In genomic region chr3:61065451-61066011, GRCh38 we compare ENCODE assay signal across 28 cellular contexts.
"Had no signal": no experiment of that assay in that cellular context is flagged by ENCODE, and none has a peak within 500 bp of the region (broad histone marks: within the 10 kb centered on the region; RNA-seq: fewer than 3 reads in every experiment).

No MANE protein-coding gene starts in this region.

- H3K9me3 ChIP-seq: lower lobe of right lung, neutrophil, right atrium auricular region, upper lobe of left lung, vagina had no signal

- H3K36me3 ChIP-seq: left lung, lower lobe of right lung, neutrophil, right atrium auricular region, tibial nerve, upper lobe of left lung, vagina had no signal

- H3K27me3 ChIP-seq: left lung, neutrophil, right atrium auricular region, tibial nerve, upper lobe of left lung, vagina had no signal

- H3K27me3 Mint-ChIP-seq: naive thymus-derived CD8-positive, alpha-beta T cell; stimulated activated naive B cell treated with anti-CD40 and anti-IgM and Interleukin-4, amounts not matched to agents 10 μg/mL and 1 μg/mL and 100 μg/mL, for 72 hours; stimulated activated naive CD8-positive, alpha-beta T cell treated with anti-CD3 and anti-CD28 coated beads, Interleukin-15, Interleukin-2, amounts not matched to agents 100 ng/mL and 50 ng/mL, for 24 hours had no signal

- H3K9ac ChIP-seq: parathyroid adenoma had no signal

- H3K9me3 Mint-ChIP-seq: neural crest cell; stimulated activated naive B cell treated with anti-CD40 and anti-IgM and Interleukin-4, amounts not matched to agents 10 μg/mL and 1 μg/mL and 100 μg/mL, for 72 hours had no signal

- H3K27ac ChIP-seq: left lung, lower lobe of right lung, neutrophil, parathyroid adenoma, right atrium auricular region, skin epidermis, tibial nerve, upper lobe of left lung, vagina had no signal

- H3K4me3 Mint-ChIP-seq: immature natural killer cell; naive thymus-derived CD8-positive, alpha-beta T cell; nephron; neural crest cell; stimulated activated naive B cell treated with anti-CD40 and anti-IgM and Interleukin-4, amounts not matched to agents 10 μg/mL and 1 μg/mL and 100 μg/mL, for 72 hours; stimulated activated naive CD8-positive, alpha-beta T cell treated with anti-CD3 and anti-CD28 coated beads, Interleukin-15, Interleukin-2, amounts not matched to agents 100 ng/mL and 50 ng/mL, for 24 hours had no signal

- H2AFZ ChIP-seq: parathyroid adenoma had no signal

- H3K79me2 ChIP-seq: parathyroid adenoma had no signal

- ATAC-seq: left colon; left lung; lower lobe of right lung; naive thymus-derived CD8-positive, alpha-beta T cell; sciatic nerve; stimulated activated naive B cell treated with anti-CD40 and anti-IgM and Interleukin-4, amounts not matched to agents 10 μg/mL and 1 μg/mL and 100 μg/mL, for 72 hours had no signal

- H3K4me3 ChIP-seq: left lung, lower lobe of right lung, right atrium auricular region, skin epidermis, tibial nerve, upper lobe of left lung, vagina had no signal

- DNase-seq: hypothalamus; immature natural killer cell; kidney; left colon; left lung; lower lobe of right lung; mammary epithelial cell; mesenchymal stem cell; naive thymus-derived CD8-positive, alpha-beta T cell; occipital lobe; stimulated activated CD4-positive, alpha-beta T cell treated with anti-CD3 and anti-CD28 coated beads, Interleukin-12 subunit alpha, Interleukin-12 subunit beta, amount 100 ng/mL, for 4 hours; stimulated activated CD4-positive, alpha-beta T cell treated with anti-CD3 and anti-CD28 coated beads, Interleukin-15, amount 100 ng/mL, for 24 hours; stimulated activated CD4-positive, alpha-beta T cell treated with anti-CD3 and anti-CD28 coated beads, Interleukin-2, amount 100 ng/mL, for 24 hours; stimulated activated CD4-positive, alpha-beta T cell treated with anti-CD3 and anti-CD28 coated beads, Interleukin-4, amount 100 ng/mL, for 1 hour; stimulated activated naive B cell treated with anti-CD40 and anti-IgM and Interleukin-4, amounts not matched to agents 10 μg/mL and 1 μg/mL and 100 μg/mL, for 72 hours; substantia nigra; upper lobe of left lung had no signal

- H3K4me1 ChIP-seq: left lung, lower lobe of right lung, parathyroid adenoma, right atrium auricular region, tibial nerve, upper lobe of left lung, vagina had no signal

- H3K27ac Mint-ChIP-seq: immature natural killer cell; naive thymus-derived CD8-positive, alpha-beta T cell; nephron; stimulated activated naive B cell treated with anti-CD40 and anti-IgM and Interleukin-4, amounts not matched to agents 10 μg/mL and 1 μg/mL and 100 μg/mL, for 72 hours; stimulated activated naive CD8-positive, alpha-beta T cell treated with anti-CD3 and anti-CD28 coated beads, Interleukin-15, Interleukin-2, amounts not matched to agents 100 ng/mL and 50 ng/mL, for 24 hours had no signal

- H3K4me1 Mint-ChIP-seq: naive thymus-derived CD8-positive, alpha-beta T cell; nephron; stimulated activated naive B cell treated with anti-CD40 and anti-IgM and Interleukin-4, amounts not matched to agents 10 μg/mL and 1 μg/mL and 100 μg/mL, for 72 hours had no signal

- FAIRE-seq: islet of Langerhans, kidney had no signal
